Comparison of ENCODE assay signal across 11 cellular contexts in the genomic region with DNA sequence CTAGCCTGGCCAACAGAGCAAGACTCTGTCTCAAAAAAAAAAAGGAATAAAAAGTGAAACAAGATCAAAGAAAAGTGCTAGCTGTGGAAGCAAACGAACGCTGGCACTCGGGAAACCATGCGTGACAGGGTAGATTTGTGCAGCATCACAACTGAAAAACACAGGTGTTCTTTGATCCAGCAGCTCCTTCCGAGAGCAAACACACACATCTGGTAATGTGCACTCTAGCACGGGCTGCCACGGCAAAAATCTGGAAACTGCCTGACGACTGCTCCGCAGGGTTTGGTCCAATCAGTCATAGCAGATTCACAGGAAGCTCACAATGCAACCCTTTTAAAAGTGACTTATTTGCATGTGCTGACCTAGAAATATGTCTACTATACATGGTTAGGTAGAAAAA.
DNase-seq lines count a peak whose midpoint lies in the region; ATAC-seq and TF ChIP-seq lines count a peak whose summit lies in the region.
"Had no signal": no experiment of that assay in that cellular context is flagged by ENCODE, and none has a peak within 500 bp of the region (broad histone marks: within the 10 kb centered on the region; RNA-seq: fewer than 3 reads in every experiment).

No MANE protein-coding gene starts in this region.

- H4K20me1 ChIP-seq in smooth muscle cell (ENCODE audit: low read depth): no peaks in the 10 kb centered on the region

- no peaks in the 10 kb centered on the region for H3K27me3 Mint-ChIP-seq in stimulated activated memory B cell treated with anti-CD40 and anti-IgM and Interleukin-4, amounts not matched to agents 10 μg/mL and 1 μg/mL and 100 μg/mL, for 72 hours

- H3K36me3 ChIP-seq in smooth muscle cell (ENCODE audit: low read depth) (peaks cover 3% of the 10 kb centered on the region), tibial artery (no peaks in the 10 kb centered on the region)
- H3K36me3 ChIP-seq: uterus had no signal

- H3K4me2 ChIP-seq in smooth muscle cell: no peak overlapping the region

- DNase-seq in NCI-H2107 (lab: John Stamatoyannopoulos, UW) (no peak), smooth muscle cell (lab: John Stamatoyannopoulos, UW; ENCODE audit: unreplicated experiment) (no peak), tibial artery (no peak)
- DNase-seq: activated CD4-positive, CD25-positive, alpha-beta regulatory T cell; Right ventricle myocardium superior; uterus had no signal

- no peak for TF ChIP-seq CTCF in smooth muscle cell (IDR thresholded peaks at IDR 0.05; ENCODE audit: borderline replicate concordance, insufficient read depth, poor library complexity, severe bottlenecking)
- no peak for TF ChIP-seq CTCF in tibial artery (IDR thresholded peaks at IDR 0.05)

- intact Hi-C loops in tibial artery (cut with DNase I; ENCODE audit: low total_unique reads): no loop called here

- H3K9me3 Mint-ChIP-seq in stimulated activated memory B cell treated with anti-CD40 and anti-IgM and Interleukin-4, amounts not matched to agents 10 μg/mL and 1 μg/mL and 100 μg/mL, for 72 hours: peaks cover 4% of the 10 kb centered on the region

- H3K79me2 ChIP-seq in smooth muscle cell (ENCODE audit: low read depth): no peaks in the 10 kb centered on the region
- H3K79me2 ChIP-seq: parathyroid adenoma had no signal

- peak overlapping the region; percentile 81 for H3K27ac Mint-ChIP-seq in stimulated activated memory B cell treated with anti-CD40 and anti-IgM and Interleukin-4, amounts not matched to agents 10 μg/mL and 1 μg/mL and 100 μg/mL, for 72 hours

- ATAC-seq in GM18907 (IDR thresholded peaks at IDR 0.05; ENCODE audit: unreplicated experiment) (peak; percentile 70), GM21619 (IDR thresholded peaks at IDR 0.05; ENCODE audit: unreplicated experiment) (peak; percentile 81), HG03354 (IDR thresholded peaks at IDR 0.05; ENCODE audit: poor library complexity, severe bottlenecking, unreplicated experiment) (peak; percentile 88)
- peak; percentile 83 for ATAC-seq in stimulated activated memory B cell treated with anti-CD40 and anti-IgM and Interleukin-4, amounts not matched to agents 10 μg/mL and 1 μg/mL and 100 μg/mL, for 72 hours

- no peak overlapping the region for H2AFZ ChIP-seq in smooth muscle cell (ENCODE audit: low read depth)
- H2AFZ ChIP-seq: parathyroid adenoma had no signal

- H3K4me3 ChIP-seq in smooth muscle cell: no peak overlapping the region
- H3K4me3 ChIP-seq in tibial artery: no peak overlapping the region
- H3K4me3 ChIP-seq: uterus had no signal

- H3K4me1 Mint-ChIP-seq in stimulated activated memory B cell treated with anti-CD40 and anti-IgM and Interleukin-4, amounts not matched to agents 10 μg/mL and 1 μg/mL and 100 μg/mL, for 72 hours: peaks cover 48% of the 10 kb centered on the region

- H3K4me1 ChIP-seq in smooth muscle cell (ENCODE audit: low read depth) (no peaks in the 10 kb centered on the region), tibial artery (no peaks in the 10 kb centered on the region)
- H3K4me1 ChIP-seq: uterus had no signal

- no peak overlapping the region for H3K9ac ChIP-seq in smooth muscle cell (ENCODE audit: low read depth)
- H3K9ac ChIP-seq: parathyroid adenoma had no signal

- H3K36me3 Mint-ChIP-seq in stimulated activated memory B cell treated with anti-CD40 and anti-IgM and Interleukin-4, amounts not matched to agents 10 μg/mL and 1 μg/mL and 100 μg/mL, for 72 hours: peaks cover 72% of the 10 kb centered on the region

- no peak overlapping the region for H3K4me3 Mint-ChIP-seq in stimulated activated memory B cell treated with anti-CD40 and anti-IgM and Interleukin-4, amounts not matched to agents 10 μg/mL and 1 μg/mL and 100 μg/mL, for 72 hours

- WGBS in smooth muscle cell (ENCODE audit: low lambda C conversion rate): 97% methylated on average over 9 of the region's 9 CpGs

- H3K9me3 ChIP-seq in smooth muscle cell (replicated peaks; ENCODE audit: low read depth): no peaks in the 10 kb centered on the region
- H3K9me3 ChIP-seq in tibial artery: peaks cover 0 to 8% (median 0%) of the 10 kb centered on the region in 3 donors

- no peak overlapping the region for H3K27ac ChIP-seq in smooth muscle cell (ENCODE audit: low read depth)
- H3K27ac ChIP-seq in tibial artery: no peak overlapping the region
- H3K27ac ChIP-seq: uterus had no signal

- H3F3A ChIP-seq in smooth muscle cell (ENCODE audit: low read depth): no peaks in the 10 kb centered on the region

- H3K27me3 ChIP-seq in smooth muscle cell (ENCODE audit: low read depth) (no peaks in the 10 kb centered on the region), tibial artery (peaks cover 0 to 9% of the 10 kb centered on the region in 2 donors)
- H3K27me3 ChIP-seq: uterus had no signal
